In genomic region chr10:113052076-113052830, GRCh38 we compare ENCODE assay signal across 10 cellular contexts.
DNase-seq lines count a peak whose midpoint lies in the region; ATAC-seq and TF ChIP-seq lines count a peak whose summit lies in the region.
"Had no signal": no experiment of that assay in that cellular context is flagged by ENCODE, and none has a peak within 500 bp of the region (broad histone marks: within the 10 kb centered on the region; RNA-seq: fewer than 3 reads in every experiment).

No MANE protein-coding gene starts in this region.

- no peaks in the 10 kb centered on the region for H3K9me3 ChIP-seq in HEK293 (ENCODE audit: control insufficient read depth, insufficient read depth, low read depth, low read length)
- no peaks in the 10 kb centered on the region for H3K9me3 ChIP-seq in cardiac muscle cell (ENCODE audit: low read depth)
- H3K9me3 ChIP-seq in stomach = no peaks in the 10 kb centered on the region
- no peaks in the 10 kb centered on the region for H3K9me3 ChIP-seq in CD8-positive, alpha-beta T cell (ENCODE audit: low read length)

- CTCF ChIA-PET in HEK293 (lab: Yijun Ruan, JAX) = interaction anchor here (0.5 to 1.5 kb wide), 8 partner anchors 9 to 486 kb away, joined by 3 to 14 read pairs (median 3); no protein-coding TSS in a partner anchor
- CTCF ChIA-PET in CD8-positive, alpha-beta T cell (lab: Charles Lee) = no interaction called here

- no peaks in the 10 kb centered on the region for H3K9me3 Mint-ChIP-seq in CD8-positive, alpha-beta T cell

- peak; percentile 45 for TF ChIP-seq CTCF in HEK293 (tag by site-specific recombination; IDR thresholded peaks at IDR 0.05)
- peak; percentile 29 for TF ChIP-seq CTCF in cardiac muscle cell (IDR thresholded peaks at IDR 0.05; ENCODE audit: low read depth, low read length)
- peak in 1 of 7 experiments; percentile 10 for TF ChIP-seq CTCF in stomach (IDR thresholded peaks at IDR 0.05)
- no peak for TF ChIP-seq CTCF in CD8-positive, alpha-beta T cell (IDR thresholded peaks at IDR 0.05)

- no peak for TF ChIP-seq POLR2A in stomach (IDR thresholded peaks at IDR 0.05)

- H3K4me3 Mint-ChIP-seq in CD8-positive, alpha-beta T cell = no peak overlapping the region

- peaks cover 0 to 4% of the 10 kb centered on the region in 2 experiments; a peak in 1 of 3 replicates for H3K36me3 ChIP-seq in HEK293 (ENCODE audit: control insufficient read depth in 2 of 2, insufficient read depth in 1 of 2, low read length in 2 of 2)
- H3K36me3 ChIP-seq in cardiac muscle cell = no peaks in the 10 kb centered on the region
- H3K36me3 ChIP-seq in stomach = peaks cover 0 to 3% (median 0%) of the 10 kb centered on the region in 4 donors
- no peaks in the 10 kb centered on the region for H3K36me3 ChIP-seq in CD8-positive, alpha-beta T cell (ENCODE audit: insufficient read depth, low read length)

- TF ChIP-seq EP300 in stomach (IDR thresholded peaks at IDR 0.05) = no peak

- H3K27me3 ChIP-seq in cardiac muscle cell (no peaks in the 10 kb centered on the region), stomach (no peaks in the 10 kb centered on the region)
- no peaks in the 10 kb centered on the region for H3K27me3 ChIP-seq in CD8-positive, alpha-beta T cell (ENCODE audit: insufficient read depth, low read length)

- WGBS in stomach, 5 donors = 71 to 78% (median 78%) methylated on average over 10 of the region's 10 CpGs

- peaks cover 3% of the 10 kb centered on the region for H3K27me3 Mint-ChIP-seq in CD8-positive, alpha-beta T cell (ENCODE audit: low read depth)

- H3K27ac ChIP-seq in HEK293 (ENCODE audit: extremely low read depth, low read depth, low read length) (no peak overlapping the region), cardiac muscle cell (no peak overlapping the region), stomach (peak overlapping the region in 4 of 5 donors; percentile 16 to 62 (median 48))
- H3K27ac ChIP-seq in CD8-positive, alpha-beta T cell (ENCODE audit: low read depth, low read length) = no peak overlapping the region

- peaks cover 28% of the 10 kb centered on the region for H3K4me1 Mint-ChIP-seq in CD8-positive, alpha-beta T cell (ENCODE audit: low read depth)

- no peak for ATAC-seq in CD8-positive, alpha-beta T cell
- no peak for ATAC-seq in GM21526 (IDR thresholded peaks at IDR 0.05; ENCODE audit: low FRiP score, unreplicated experiment)

- H3K27ac Mint-ChIP-seq in CD8-positive, alpha-beta T cell = no peak overlapping the region

- peak; percentile 45 for DNase-seq in SK-MEL-5 (ENCODE audit: low read depth, low spot score)
- no peak for DNase-seq in cardiac muscle cell (ENCODE audit: low read depth in 1 of 2, low spot score in 1 of 2)
- no peak for DNase-seq in stomach
- no peak for DNase-seq in CD8-positive, alpha-beta T cell
- no peak for DNase-seq in NCI-H146 (lab: John Stamatoyannopoulos, UW)
- DNase-seq: activated naive CD4-positive, alpha-beta T cell treated with Interleukin-2 at 50 U/mL for 16 hours; NCI-H2107; T-helper 9 cell had no signal

- no peaks in the 10 kb centered on the region for H3K36me3 Mint-ChIP-seq in CD8-positive, alpha-beta T cell

- H3K4me1 ChIP-seq in HEK293 (ENCODE audit: control insufficient read depth, insufficient read depth, low read length) = peaks cover 27% of the 10 kb centered on the region
- peaks cover 31% of the 10 kb centered on the region for H3K4me1 ChIP-seq in cardiac muscle cell (ENCODE audit: low read depth)
- H3K4me1 ChIP-seq in stomach = peaks cover 20 to 96% (median 55%) of the 10 kb centered on the region in 4 donors
- H3K4me1 ChIP-seq in CD8-positive, alpha-beta T cell (ENCODE audit: insufficient read depth, low read length) = peaks cover 18% of the 10 kb centered on the region

- in situ Hi-C loops in SK-MEL-5 (cut with HindIII; ENCODE audit: low pct_unique_long_range_greater_than_20kb, low sequenced_read_pairs) = no loop called here

- intact Hi-C loops in stomach (cut with DNase I; ENCODE audit: low total_unique reads) = no loop called here
- intact Hi-C loops in CD8-positive, alpha-beta T cell (cut with DNase I, micrococcal nuclease) = no loop called here

- POLR2A ChIA-PET in HEK293 (lab: Yijun Ruan, JAX) = no interaction called here
- POLR2A ChIA-PET in CD8-positive, alpha-beta T cell (lab: Charles Lee) = no interaction called here

- H3K4me3 ChIP-seq in HEK293 (ENCODE audit: low read depth, low read length) (no peak overlapping the region), cardiac muscle cell (no peak overlapping the region), stomach (no peak overlapping the region)
- no peak overlapping the region for H3K4me3 ChIP-seq in CD8-positive, alpha-beta T cell (ENCODE audit: low read depth, low read length)

TF ChIP-seq in HEK293, 187 proteins besides CTCF, POLR2A, EP300 and RAD21:
- TF ChIP-seq REPIN1 (tag by site-specific recombination; IDR thresholded peaks at IDR 0.05; ENCODE audit: low read depth) (no peak), SALL2 (tag by site-specific recombination; IDR thresholded peaks at IDR 0.05; ENCODE audit: borderline replicate concordance) (no peak), PRDM1 (tag by site-specific recombination; IDR thresholded peaks at IDR 0.05) (peak; percentile 44; the same call in 1 of the 2 replicates), ZBTB48 (tag by site-specific recombination; IDR thresholded peaks at IDR 0.05) (no peak)
TF ChIP-seq in HEK293: peak in this region for 1.

Comparison
In these comparisons a context has a peak if more than half of its experiments do, and no peak if none do; other contexts are left out.
1. H3K27ac ChIP-seq: peak in stomach (4 of 5); none in HEK293 (single experiment), cardiac muscle cell (single experiment) and CD8-positive, alpha-beta T cell (single experiment).